ENCODE assay signal across 22 cellular contexts in the genomic region with DNA sequence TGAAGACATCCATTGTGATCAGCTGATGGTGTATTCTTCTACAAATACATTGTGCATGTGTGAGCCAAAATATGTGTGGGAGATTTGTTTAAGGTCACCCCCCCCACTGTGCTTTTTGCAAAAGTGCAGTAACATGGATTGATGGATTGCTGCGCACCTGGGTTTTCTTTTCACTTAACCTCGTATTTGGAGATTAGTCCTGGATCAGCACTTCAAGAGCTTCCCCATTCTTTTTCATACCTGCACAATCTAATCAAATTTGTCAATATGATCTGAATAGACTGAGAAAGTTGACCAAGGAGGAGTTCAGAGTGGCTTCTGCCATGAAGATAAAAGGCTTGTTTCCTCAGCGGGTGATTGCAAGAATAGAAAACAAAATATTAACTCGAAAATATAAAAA.
"Had no signal": no experiment of that assay in that cellular context is flagged by ENCODE, and none has a peak within 500 bp of the region (broad histone marks: within the 10 kb centered on the region; RNA-seq: fewer than 3 reads in every experiment).

No MANE protein-coding gene starts in this region.

- H3K9me3 Mint-ChIP-seq: IgD-negative memory B cell had no signal

- H3K27me3 Mint-ChIP-seq: IgD-negative memory B cell had no signal

- H3K27me3 ChIP-seq: SJSA1 had no signal

- H3K27ac Mint-ChIP-seq: IgD-negative memory B cell had no signal

- H3K9me3 ChIP-seq: SJSA1 had no signal

- H3K4me3 Mint-ChIP-seq: IgD-negative memory B cell had no signal

- H3K4me1 ChIP-seq: SJSA1 had no signal

- H3K4me3 ChIP-seq: K562, SJSA1, SK-N-MC had no signal

- H3K27ac ChIP-seq: HL-60, KMS-11, SJSA1, SK-N-MC had no signal

- DNase-seq: Kasumi-1, MM.1S, NCI-H1092 treated with DMSO at 0.1 percent for 48 hours, NCI-H1436, NCI-H1694 treated with DMSO at 0.1 percent for 48 hours, NCI-H1930, NCI-H2081, NCI-H2171, NCI-H345, NCI-H446 treated with DMSO at 0.1 percent for 48 hours, NCI-H510A treated with DMSO at 0.1 percent for 48 hours, NCI-H526 treated with DMSO at 0.1 percent for 48 hours, NCI-H774, Right ventricle myocardium superior, RPMI8226, SIG-M5 had no signal

- ATAC-seq: K562 had no signal
